Comparison of ENCODE assay signal across 8 cellular contexts in genomic region chr3:159824341-159824740, GRCh38. TPM values are rescaled to one million over a fixed set of nuclear protein-coding genes. Genes with fewer than 3 reads are reported as not detected.
DNase-seq lines count a peak whose midpoint lies in the region; ATAC-seq and TF ChIP-seq lines count a peak whose summit lies in the region.

No MANE protein-coding gene starts in this region.

- WGBS in psoas muscle, 3 donors: 3 to 10% (median 7%) methylated on average over 2 of the region's 2 CpGs

- peak; percentile 74 for DNase-seq in GM04503 (ENCODE audit: low read depth)
- peak; percentile 70 for DNase-seq in RWPE2 (ENCODE audit: low spot score)
- DNase-seq in foreskin fibroblast: peak; percentile 87 to 92
- DNase-seq in psoas muscle: peak in 1 of 2 donors; percentile 60
- DNase-seq in NCI-H187 (lab: John Stamatoyannopoulos, UW): no peak
- no peak for DNase-seq in NCI-H526 (lab: John Stamatoyannopoulos, UW)

- H3K27ac ChIP-seq in RWPE2 (ENCODE audit: poor library complexity, severe bottlenecking) (peak overlapping the region; percentile 96), psoas muscle (peak overlapping the region; percentile 50)

- peaks cover 55% of the 10 kb centered on the region for H3K4me1 ChIP-seq in RWPE2 (ENCODE audit: insufficient read depth, poor library complexity, severe bottlenecking)
- peaks cover 24% of the 10 kb centered on the region for H3K4me1 ChIP-seq in psoas muscle

- no peak overlapping the region for H3K4me3 ChIP-seq in RWPE2 (ENCODE audit: severe bottlenecking)
- no peak overlapping the region for H3K4me3 ChIP-seq in foreskin fibroblast (ENCODE audit: low read depth in 1 of 2, low read length in 2 of 2)
- H3K4me3 ChIP-seq in psoas muscle: no peak overlapping the region

- H3K36me3 ChIP-seq in RWPE2 (ENCODE audit: low read depth) (no peaks in the 10 kb centered on the region), psoas muscle (ENCODE audit: insufficient read depth in 1 of 2, low read depth in 1 of 2) (no peaks in the 10 kb centered on the region)

- TF ChIP-seq CTCF in RWPE2 (IDR thresholded peaks at IDR 0.05; ENCODE audit: poor library complexity, severe bottlenecking) (no peak), foreskin fibroblast (IDR thresholded peaks at IDR 0.05; ENCODE audit: low read depth, low read length) (no peak), psoas muscle (IDR thresholded peaks at IDR 0.05) (no peak)

- intact Hi-C loops in psoas muscle (cut with DNase I): loop anchor here (2.0 to 10.0 kb wide), 2 partner anchors 58 to 580 kb away; no protein-coding TSS in a partner anchor

- ATAC-seq in RWPE2 (ENCODE audit: low read depth): peak; percentile 89
- ATAC-seq in psoas muscle: peak; percentile 91 to 97 (median 94)
- no peak for ATAC-seq in HG02610 (IDR thresholded peaks at IDR 0.05; ENCODE audit: unreplicated experiment)
- no peak for ATAC-seq in HG02981 (IDR thresholded peaks at IDR 0.05; ENCODE audit: unreplicated experiment)

- no peaks in the 10 kb centered on the region for H3K9me3 ChIP-seq in RWPE2 (ENCODE audit: severe bottlenecking)
- no peaks in the 10 kb centered on the region for H3K9me3 ChIP-seq in psoas muscle

- H3K27me3 ChIP-seq in RWPE2 (ENCODE audit: insufficient read depth, poor library complexity, severe bottlenecking) (no peaks in the 10 kb centered on the region), psoas muscle (ENCODE audit: insufficient read depth in 3 of 3, low read length in 2 of 3) (no peaks in the 10 kb centered on the region)

RNA-seq across cellular contexts. Expression of gene SCHIP1, which starts 15.3 kb away (rescaled TPM):
- 100 to 1,000 TPM in 2 of 4 donors, 10 to 100 TPM in 2; 49.1 to 206 (median 90.3) TPM for total RNA-seq in psoas muscle
- polyA plus RNA-seq in psoas muscle: 100 to 1,000 TPM in 1 of 3 donors, 10 to 100 TPM in 2; 27.1 to 129 (median 68.6) TPM

Comparison
In these comparisons a context has a peak if more than half of its experiments do, and no peak if none do; other contexts are left out.
1. DNase-seq: peak in GM04503 (single experiment), RWPE2 (single experiment) and foreskin fibroblast (2 of 2); none in NCI-H187 (0 of 2) and NCI-H526 (0 of 2).
2. ATAC-seq: peak in RWPE2 (single experiment) and psoas muscle (4 of 4); none in HG02610 (single experiment) and HG02981 (single experiment).